ENCODE assay signal across 1 cellular context in genomic region chr6:67694127-67694526, GRCh38.
TF ChIP-seq lines count a peak whose summit lies in the region.

No MANE protein-coding gene starts in this region.

TF ChIP-seq in SK-N-SH, 30 proteins besides CTCF, POLR2A, EP300 and RAD21 (continued from another document):
- TF ChIP-seq PBX3 (IDR thresholded peaks at IDR 0.05) (no peak), NRF1 (IDR thresholded peaks at IDR 0.05; ENCODE audit: low read depth, low read length) (no peak), MAX (IDR thresholded peaks at IDR 0.05; ENCODE audit: low read depth) (no peak), TEAD4 (IDR thresholded peaks at IDR 0.05; ENCODE audit: borderline replicate concordance, insufficient read depth) (no peak), USF1 (IDR thresholded peaks at IDR 0.05; ENCODE audit: borderline replicate concordance, low read depth) (no peak), ZBTB33 (IDR thresholded peaks at IDR 0.05; ENCODE audit: borderline replicate concordance, low read depth) (no peak), ELF1 (IDR thresholded peaks at IDR 0.05) (no peak), SMC3 (IDR thresholded peaks at IDR 0.05; ENCODE audit: low read depth, low read length) (no peak), EZH2phosphoT487 (IDR thresholded peaks at IDR 0.05; ENCODE audit: borderline replicate concordance, low read depth) (no peak), CHD2 (IDR thresholded peaks at IDR 0.05; ENCODE audit: low read length, partially characterized antibody) (no peak), NFIC (IDR thresholded peaks at IDR 0.05; ENCODE audit: borderline replicate concordance) (no peak), FOXJ3 (CRISPR knock-in tag; IDR thresholded peaks at IDR 0.05) (no peak)
